In the genomic region with DNA sequence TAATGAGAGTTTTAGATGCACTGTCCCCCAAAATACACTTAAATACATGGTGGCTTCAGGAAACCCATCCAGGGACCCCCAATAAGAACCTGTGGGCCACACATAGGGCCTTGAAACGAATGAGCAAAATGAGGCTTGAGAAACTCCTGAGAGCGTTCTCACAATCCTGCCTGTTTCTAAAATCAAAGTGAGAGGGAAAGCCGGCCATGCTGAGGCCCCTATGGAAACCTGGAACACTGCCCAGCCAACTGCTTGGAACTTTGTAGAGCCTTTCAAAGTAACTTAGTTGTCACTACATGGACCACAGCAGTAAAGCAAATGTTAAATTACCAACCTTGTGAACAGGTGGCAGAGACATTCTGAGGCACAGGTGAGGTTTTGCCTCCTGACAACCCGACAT, we compare ENCODE assay signal across 15 cellular contexts.
"Had no signal": no experiment of that assay in that cellular context is flagged by ENCODE, and none has a peak within 500 bp of the region (broad histone marks: within the 10 kb centered on the region; RNA-seq: fewer than 3 reads in every experiment).

No MANE protein-coding gene starts in this region.

- H3K4me3 ChIP-seq: ascending aorta, esophagus squamous epithelium, thoracic aorta had no signal

- H3K36me3 ChIP-seq: ascending aorta, esophagus squamous epithelium, thoracic aorta had no signal

- ATAC-seq: activated T-cell treated with anti-CD3 and anti-CD28 coated beads, Interleukin-2, amount 50 U/mL, for 4 hours had no signal

- H3K27ac Mint-ChIP-seq: activated CD4-positive, alpha-beta memory T cell treated with anti-CD3 and anti-CD28 coated beads for 36 hours; activated naive CD8-positive, alpha-beta T cell treated with anti-CD3 and anti-CD28 coated beads, Interleukin-2, amount 10 ng/mL, durations not matched to agents 7 days and 5 days had no signal

- H3K9me3 ChIP-seq: ascending aorta, esophagus squamous epithelium, thoracic aorta had no signal

- DNase-seq: activated CD4-positive, alpha-beta memory T cell treated with anti-CD3 and anti-CD28 coated beads for 36 hours; activated CD4-positive, alpha-beta T cell treated with anti-CD3 and anti-CD28 coated beads for 1 hour; activated gamma-delta T cell treated with Interleukin-2 at 50 U/mL for 16 hours; activated naive CD8-positive, alpha-beta T cell treated with anti-CD3 and anti-CD28 coated beads, Interleukin-2, amount 10 ng/mL, durations not matched to agents 7 days and 5 days; activated T-cell treated with anti-CD3 and anti-CD28 coated beads, Interleukin-2, amount 50 U/mL, for 4 hours; central memory CD4-positive, alpha-beta T cell; esophagus squamous epithelium; foreskin fibroblast; islet precursor cell; naive B cell; stimulated activated CD4-positive, alpha-beta T cell treated with anti-CD3 and anti-CD28 coated beads, Interleukin-2, amount 100 ng/mL, for 48 hours; stimulated activated naive CD4-positive, alpha-beta T cell treated with Interleukin-2 at 50 U/mL for 16 hours; T1000 had no signal

- H3K27ac ChIP-seq: ascending aorta, esophagus squamous epithelium, thoracic aorta had no signal

- H3K9me3 Mint-ChIP-seq: activated CD4-positive, alpha-beta memory T cell treated with anti-CD3 and anti-CD28 coated beads for 36 hours; activated naive CD8-positive, alpha-beta T cell treated with anti-CD3 and anti-CD28 coated beads, Interleukin-2, amount 10 ng/mL, durations not matched to agents 7 days and 5 days; activated T-cell treated with anti-CD3 and anti-CD28 coated beads, Interleukin-2, amount 50 U/mL, for 4 hours; naive B cell had no signal

- H3K27me3 Mint-ChIP-seq: activated CD4-positive, alpha-beta memory T cell treated with anti-CD3 and anti-CD28 coated beads for 36 hours; activated naive CD8-positive, alpha-beta T cell treated with anti-CD3 and anti-CD28 coated beads, Interleukin-2, amount 10 ng/mL, durations not matched to agents 7 days and 5 days; naive B cell had no signal

- H3K4me3 Mint-ChIP-seq: activated CD4-positive, alpha-beta memory T cell treated with anti-CD3 and anti-CD28 coated beads for 36 hours; activated naive CD8-positive, alpha-beta T cell treated with anti-CD3 and anti-CD28 coated beads, Interleukin-2, amount 10 ng/mL, durations not matched to agents 7 days and 5 days; activated T-cell treated with anti-CD3 and anti-CD28 coated beads, Interleukin-2, amount 50 U/mL, for 4 hours; naive B cell had no signal

- H3K36me3 Mint-ChIP-seq: activated CD4-positive, alpha-beta memory T cell treated with anti-CD3 and anti-CD28 coated beads for 36 hours; naive B cell had no signal

- H3K27me3 ChIP-seq: ascending aorta, esophagus squamous epithelium had no signal
